ENCODE assay signal across 1 cellular context in the genomic region with DNA sequence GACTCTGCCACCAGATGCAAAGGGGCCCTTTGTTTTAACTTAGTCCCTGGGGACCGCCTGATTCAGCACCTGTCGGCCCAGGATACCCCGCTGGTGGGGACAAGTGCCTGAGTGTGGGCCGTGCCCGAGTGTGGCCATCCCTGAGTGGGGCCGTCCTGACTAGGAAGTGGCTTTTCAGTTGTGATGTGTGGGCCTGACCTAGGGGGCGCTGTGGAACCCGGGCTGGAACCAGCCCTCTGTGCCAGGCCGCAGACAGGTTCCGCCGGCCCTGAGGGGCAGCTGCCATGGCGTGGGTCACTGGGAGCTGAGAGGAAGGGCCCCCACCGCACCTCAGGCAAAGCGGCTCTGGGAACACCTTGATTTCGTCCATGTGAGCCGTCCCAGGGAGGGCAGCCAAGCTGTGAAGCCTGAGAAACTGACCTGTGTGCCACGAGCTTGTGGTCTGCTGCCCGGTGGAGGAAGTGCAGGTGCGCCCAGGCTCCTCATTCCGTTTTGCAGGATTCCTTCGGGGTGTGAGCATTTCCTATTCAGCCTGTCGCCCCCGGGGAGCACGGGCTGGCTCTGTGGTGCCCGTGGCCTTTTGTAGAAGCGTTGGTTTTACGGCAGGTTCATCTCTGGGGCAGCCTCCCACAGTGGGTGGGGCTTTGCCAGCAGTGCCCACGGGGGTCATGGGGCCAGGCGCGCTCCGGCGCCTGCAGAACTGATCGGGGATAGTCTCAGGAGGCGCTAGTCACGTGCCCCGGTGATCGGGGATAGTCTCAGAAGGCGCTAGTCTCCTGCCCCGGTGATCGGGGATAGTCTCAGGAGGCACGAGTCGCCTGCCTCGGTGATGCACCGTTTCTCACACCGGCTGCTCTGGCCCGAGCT.
TF ChIP-seq lines count a peak whose summit lies in the region.

No MANE protein-coding gene starts in this region.

TF ChIP-seq in endothelial cell of umbilical vein, 7 proteins besides CTCF, POLR2A, EP300 and RAD21:
- no peak for TF ChIP-seq MYC (IDR thresholded peaks at IDR 0.05; ENCODE audit: low read depth, low read length)
- TF ChIP-seq POLR2AphosphoS5 (IDR thresholded peaks at IDR 0.05; ENCODE audit: insufficient read depth, low read depth, low read length): peak; percentile 28
